7 cellular contexts compared by ENCODE assay signal in genomic region chr3:186360779-186361178, GRCh38. TPM values are rescaled to one million over a fixed set of nuclear protein-coding genes. Genes with fewer than 3 reads are reported as not detected.
DNase-seq lines count a peak whose midpoint lies in the region; ATAC-seq and TF ChIP-seq lines count a peak whose summit lies in the region.

No MANE protein-coding gene starts in this region.

- no peaks in the 10 kb centered on the region for H3K9me3 ChIP-seq in stomach smooth muscle (ENCODE audit: control insufficient read depth in 2 of 2, low read length in 2 of 2)

- no peaks in the 10 kb centered on the region for H3K36me3 ChIP-seq in stomach smooth muscle (ENCODE audit: control insufficient read depth in 2 of 2, insufficient read depth in 2 of 2, low read length in 2 of 2)

- H3K27ac ChIP-seq in cingulate gyrus (ENCODE audit: low read depth, low read length) (peak overlapping the region; percentile 63), stomach smooth muscle (ENCODE audit: low read length) (peak overlapping the region; percentile 74)

- H3K9ac ChIP-seq in stomach smooth muscle (ENCODE audit: low read length in 2 of 2), result peak overlapping the region; percentile 68 to 84

- ATAC-seq in left lobe of liver, result peak; percentile 24

- no peak for TF ChIP-seq CTCF in NB4 (IDR thresholded peaks at IDR 0.05; ENCODE audit: low read depth, low read length)

- peaks cover 38% of the 10 kb centered on the region for H3K4me1 ChIP-seq in stomach smooth muscle (ENCODE audit: control insufficient read depth, insufficient read depth, low read length)

- DNase-seq in NB4 (ENCODE audit: low read depth) (peak; percentile 69), left lobe of liver (ENCODE audit: low spot score) (no peak), DMS153 treated with DMSO at 0.1 percent for 48 hours (lab: John Stamatoyannopoulos, UW; ENCODE audit: unreplicated experiment) (no peak), GM03348 (ENCODE audit: low spot score) (no peak), SKM-1 (lab: John Stamatoyannopoulos, UW; ENCODE audit: unreplicated experiment) (no peak)

- peaks cover 0 to 2% of the 10 kb centered on the region in 2 donors for H3K27me3 ChIP-seq in stomach smooth muscle (ENCODE audit: control insufficient read depth in 1 of 2, insufficient read depth in 2 of 2, low read length in 2 of 2)

- H3K4me3 ChIP-seq in NB4 (ENCODE audit: low read depth, low read length) (peak overlapping the region; percentile 71), stomach smooth muscle (ENCODE audit: low read length in 2 of 2) (peak overlapping the region; percentile 80 to 94)

- TF ChIP-seq POLR2A in NB4 (IDR thresholded peaks at IDR 0.05; ENCODE audit: extremely low read depth, insufficient read length), result no peak

RNA-seq across cellular contexts. Expression of gene DGKG, which starts 1.3 kb away (rescaled TPM):
- 1.4 TPM for total RNA-seq in left lobe of liver
